Comparison of ENCODE assay signal across 8 cellular contexts in the genomic region with DNA sequence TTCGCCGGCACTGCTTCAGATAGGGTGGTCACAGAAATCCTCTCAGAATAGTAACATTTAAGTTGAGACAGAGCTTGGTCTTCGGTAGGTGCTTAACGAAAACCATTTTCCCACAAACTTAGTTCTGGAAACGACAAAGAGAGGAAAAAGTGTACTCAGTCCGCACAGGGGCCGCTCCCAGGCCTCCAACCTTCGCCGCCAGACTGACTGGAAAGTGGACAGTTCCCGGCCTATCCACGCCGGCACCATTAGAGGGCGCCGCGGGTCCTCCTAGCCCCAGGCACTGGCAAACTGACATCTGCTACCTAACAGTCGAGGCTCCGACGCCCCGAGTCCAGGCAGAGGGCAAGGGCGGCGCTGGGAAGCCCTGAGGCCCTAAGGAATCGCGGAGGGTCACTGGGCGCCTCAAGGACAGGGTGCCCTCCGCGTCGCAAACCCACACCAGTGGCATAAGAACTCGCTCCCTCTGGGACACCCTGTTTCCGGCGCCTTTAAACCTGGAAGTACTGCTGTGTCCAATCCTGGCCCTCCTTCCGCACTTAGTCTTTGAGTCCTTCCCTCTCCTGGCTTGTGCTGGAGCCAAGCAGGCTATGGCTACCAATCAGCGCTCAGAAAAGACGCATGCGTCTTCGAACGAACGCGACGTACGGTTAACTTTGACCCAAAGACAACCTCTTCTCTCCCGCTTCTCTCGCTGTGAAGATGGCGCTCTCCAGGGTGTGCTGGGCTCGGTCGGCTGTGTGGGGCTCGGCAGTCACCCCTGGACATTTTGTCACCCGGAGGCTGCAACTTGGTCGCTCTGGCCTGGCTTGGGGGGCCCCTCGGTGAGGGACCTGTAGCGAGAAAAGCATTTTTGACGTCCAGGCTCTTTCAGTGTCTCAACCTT. TPM values are rescaled to one million over a fixed set of nuclear protein-coding genes. Genes with fewer than 3 reads are reported as not detected.
A peak's percentile ranks its signal among the peaks of the same experiment; 100 is the strongest.
DNase-seq lines count a peak whose midpoint lies in the region; ATAC-seq and TF ChIP-seq lines count a peak whose summit lies in the region.

TSS of gene LETMD1 (plus strand) at position 673 of the 886 bp plus-strand sequence. CDS start at position 703, 30 bp downstream.

- peaks cover 26% of the 10 kb centered on the region for H3K79me2 ChIP-seq in PC-9 (ENCODE audit: low read depth)

- H3K4me1 ChIP-seq in PC-9 (replicated peaks; ENCODE audit: insufficient read depth) (peaks cover 19% of the 10 kb centered on the region), mucosa of rectum (ENCODE audit: control insufficient read depth in 2 of 2, insufficient read depth in 2 of 2, low read length in 2 of 2) (peaks cover 4 to 21% of the 10 kb centered on the region in 2 donors)

- no peaks in the 10 kb centered on the region for H3K9me2 ChIP-seq in PC-9 (ENCODE audit: insufficient read depth)

- H3K4me3 ChIP-seq in PC-9 (peak within 1 kb of the TSS; percentile 94), mucosa of rectum (ENCODE audit: low read length in 2 of 2) (peak within 1 kb of the TSS; percentile 94 to 99)

- H3K9me3 ChIP-seq in PC-9 (ENCODE audit: insufficient read depth, low read depth) = no peaks in the 10 kb centered on the region
- H3K9me3 ChIP-seq in mucosa of rectum (ENCODE audit: control insufficient read depth in 2 of 2, low read length in 2 of 2) = no peaks in the 10 kb centered on the region

- peak; percentile 94 for ATAC-seq in GM21717 (IDR thresholded peaks at IDR 0.05; ENCODE audit: unreplicated experiment)

- peak; percentile 85 for DNase-seq in DMS79 (lab: John Stamatoyannopoulos, UW)
- peak; percentile 97 for DNase-seq in KBM-7
- DNase-seq in PC-9 = peak; percentile 89 to 96
- DNase-seq in activated T-cell treated with anti-CD3 and anti-CD28 coated beads, Interleukin-2, amount 50 U/mL, for 1 hour = peak; percentile 91
- DNase-seq in erythroblast (lab: John Stamatoyannopoulos, UW) = peak; percentile 97 to 98
- peak; percentile 92 for DNase-seq in stimulated activated CD8-positive, alpha-beta memory T cell treated with anti-CD3 and anti-CD28 coated beads, Interleukin-4, amount 100 ng/mL, for 48 hours

- CTCF ChIA-PET in PC-9 (lab: Charles Lee) = interaction anchor here (1.9 kb wide), 1 partner anchor 19 kb away, joined by 5 read pairs; no protein-coding TSS in a partner anchor

- no peaks in the 10 kb centered on the region for H4K20me1 ChIP-seq in PC-9 (ENCODE audit: insufficient read depth)

- TF ChIP-seq CTCF in PC-9 (conservative IDR thresholded peaks at IDR 0.05) = peak; percentile 91

- TSS peak; percentile 88 for BruUV-seq in PC-9 (replicated peaks; lab: Mats Ljungman, UMichigan)

- intact Hi-C loops in PC-9 (cut with micrococcal nuclease; ENCODE audit: unreplicated experiment) = loop anchor here (1.0 to 5.0 kb wide), 6 partner anchors 20 to 293 kb away; partner anchors contain the start of gene CSRNP2

- H3F3A ChIP-seq in PC-9 (ENCODE audit: insufficient read depth, low read depth) = peaks cover 8% of the 10 kb centered on the region; the same call in 1 of the 2 replicates

- peak within 1 kb of the TSS; percentile 83 for H2AFZ ChIP-seq in PC-9

- H3K36me3 ChIP-seq in PC-9 (ENCODE audit: low read depth) (peaks cover 7% of the 10 kb centered on the region; the same call in 1 of the 2 replicates), mucosa of rectum (ENCODE audit: control insufficient read depth in 2 of 2, insufficient read depth in 2 of 2, low read length in 2 of 2) (peaks cover 3 to 9% of the 10 kb centered on the region in 2 donors)

- peak; percentile 98 for TF ChIP-seq POLR2A in erythroblast (IDR thresholded peaks at IDR 0.05; ENCODE audit: low read length)

- POLR2A ChIA-PET in PC-9 (lab: Charles Lee; ENCODE audit: unreplicated experiment) = interaction anchor here (0.6 kb wide), 2 partner anchors 196 to 1101 kb away, joined by 3 to 5 read pairs; no protein-coding TSS in a partner anchor

- H3K27me3 ChIP-seq in PC-9 (ENCODE audit: insufficient read depth, low read depth) (no peaks in the 10 kb centered on the region), mucosa of rectum (ENCODE audit: control insufficient read depth in 2 of 2, insufficient read depth in 2 of 2, low read length in 2 of 2) (no peaks in the 10 kb centered on the region)

- in situ Hi-C loops in KBM-7 (cut with MboI; ENCODE audit: low pct_unique_long_range_greater_than_20kb, low sequenced_read_pairs) = no loop called here

- H3K9ac ChIP-seq in mucosa of rectum (ENCODE audit: low read depth in 1 of 2, low read length in 2 of 2) = peak within 1 kb of the TSS; percentile 96 to 99

- H3K27ac ChIP-seq in PC-9 (peak within 1 kb of the TSS; percentile 67), mucosa of rectum (ENCODE audit: low read depth in 2 of 2, low read length in 2 of 2) (peak within 1 kb of the TSS; percentile 99)

- H3K4me2 ChIP-seq in PC-9 = peak within 1 kb of the TSS; percentile 89

RNA-seq across cellular contexts. Expression of gene LETMD1, which starts in this region (rescaled TPM):
- 81.9 and 87.4 TPM in 2 replicates for total RNA-seq in PC-9 (2021)

Comparison
In these comparisons a context has a peak if more than half of its experiments do, and no peak if none do; other contexts are left out.
1. Peak in every context shown above with its lines: DNase-seq, ATAC-seq, H3K4me3 ChIP-seq and H3K27ac ChIP-seq.